In genomic region chr6:116924245-116924644, GRCh38 we compare ENCODE assay signal across 1 cellular context.
TF ChIP-seq lines count a peak whose summit lies in the region.

No MANE protein-coding gene starts in this region.

TF ChIP-seq in GM23338, 12 proteins besides CTCF, POLR2A, EP300 and RAD21 (continued from another document):
- no peak for TF ChIP-seq ZNF462 (CRISPR knock-in tag; IDR thresholded peaks at IDR 0.05)
